ENCODE assay signal across 14 cellular contexts in the genomic region with DNA sequence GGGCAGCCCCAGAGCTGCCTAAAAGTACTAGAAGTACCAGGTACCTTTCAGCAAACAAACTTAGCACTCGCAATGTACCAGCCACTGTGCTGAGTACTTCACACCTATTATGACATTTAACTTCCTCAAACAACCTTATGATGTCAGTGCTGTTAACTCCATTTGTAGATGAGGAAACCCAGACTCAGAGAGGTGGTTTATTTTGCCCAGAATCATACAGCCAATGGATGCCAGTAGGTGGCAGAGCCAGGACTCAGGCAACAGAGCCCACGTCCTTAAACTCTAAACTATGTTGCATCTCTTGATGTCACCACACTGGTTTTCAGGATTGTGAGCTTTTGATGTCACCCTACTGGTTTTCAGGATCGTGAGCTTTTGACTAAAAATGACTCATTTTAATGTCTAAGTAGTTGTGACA.
A peak's percentile ranks its signal among the peaks of the same experiment; 100 is the strongest.
DNase-seq lines count a peak whose midpoint lies in the region; ATAC-seq and TF ChIP-seq lines count a peak whose summit lies in the region.
"Had no signal": no experiment of that assay in that cellular context is flagged by ENCODE, and none has a peak within 500 bp of the region (broad histone marks: within the 10 kb centered on the region; RNA-seq: fewer than 3 reads in every experiment).

No MANE protein-coding gene starts in this region.

- H3K4me3 ChIP-seq in SK-N-SH (ENCODE audit: low read depth in 2 of 2, low read length in 1 of 2): no peak overlapping the region
- no peak overlapping the region for H3K4me3 ChIP-seq in Loucy (ENCODE audit: low read length, poor library complexity, severe bottlenecking)
- H3K4me3 ChIP-seq: A549, spleen, testis had no signal

- no peaks in the 10 kb centered on the region; the same call in 1 of the 2 replicates for H3K27me3 ChIP-seq in SK-N-SH (ENCODE audit: insufficient read depth)
- H3K27me3 ChIP-seq in Loucy (ENCODE audit: insufficient read depth, low read length, poor library complexity, severe bottlenecking): no peaks in the 10 kb centered on the region
- H3K27me3 ChIP-seq: spleen, testis had no signal

- TF ChIP-seq CTCF in SK-N-SH (IDR thresholded peaks at IDR 0.05) (peak; percentile 15; the same call in 1 of the 2 replicates), Loucy (conservative IDR thresholded peaks at IDR 0.05; ENCODE audit: low read length) (peak; percentile 57)

- no peak overlapping the region for H2AFZ ChIP-seq in SK-N-SH (ENCODE audit: low read depth)
- no peak overlapping the region for H2AFZ ChIP-seq in Loucy (ENCODE audit: low read length)

- H3K27ac ChIP-seq in SK-N-SH (ENCODE audit: low read depth in 2 of 2, low read length in 1 of 2): no peak overlapping the region
- H3K27ac ChIP-seq: A549, spleen, testis had no signal

- H3K9me2 ChIP-seq in SK-N-SH (no peaks in the 10 kb centered on the region), Loucy (replicated peaks; ENCODE audit: low read depth, low read length) (no peaks in the 10 kb centered on the region)

- ATAC-seq in SK-N-SH treated with all-trans-retinoic acid at 6 μM for 48 hours (no peak), HG03469 (IDR thresholded peaks at IDR 0.05; ENCODE audit: unreplicated experiment) (no peak), HG02884 (IDR thresholded peaks at IDR 0.05; ENCODE audit: unreplicated experiment) (no peak)
- peak; percentile 74 to 83 for ATAC-seq in natural killer cell treated with Interleukin-12 subunit alpha and Interleukin-12 subunit beta and Interleukin-15 and Interleukin-18, amount 100 ng/mL, for 72 hours
- ATAC-seq: A549, HepG2 had no signal

- 11% methylated on average over 3 of the region's 3 CpGs for WGBS in SK-N-SH (ENCODE audit: low lambda C conversion rate)

- POLR2A ChIA-PET in SK-N-SH (lab: Yijun Ruan, JAX): no interaction called here

- CTCF ChIA-PET in SK-N-SH (lab: Yijun Ruan, JAX): no interaction called here

- H3K4me2 ChIP-seq in SK-N-SH: no peak overlapping the region
- H3K4me2 ChIP-seq in Loucy (ENCODE audit: low read depth, low read length, poor library complexity, severe bottlenecking): no peak overlapping the region
- H3K4me2 ChIP-seq: A549 had no signal

- no peak for TF ChIP-seq EP300 in SK-N-SH (IDR thresholded peaks at IDR 0.05; ENCODE audit: borderline replicate concordance in 1 of 2, low read depth in 1 of 2, low read length in 1 of 2)

- no peaks in the 10 kb centered on the region for H4K20me1 ChIP-seq in SK-N-SH (ENCODE audit: insufficient read depth)
- peaks cover 4% of the 10 kb centered on the region for H4K20me1 ChIP-seq in Loucy (ENCODE audit: insufficient read depth, low read length, poor library complexity, severe bottlenecking)

- no peak for TF ChIP-seq RAD21 in SK-N-SH (IDR thresholded peaks at IDR 0.05; ENCODE audit: low read length)

- H3K27ac Mint-ChIP-seq in natural killer cell treated with Interleukin-12 subunit alpha and Interleukin-12 subunit beta and Interleukin-15 and Interleukin-18, amount 100 ng/mL, for 72 hours: no peak overlapping the region

- DNase-seq in SK-N-SH (no peak), UCSD-AML1 (lab: John Stamatoyannopoulos, UW; ENCODE audit: unreplicated experiment) (peak; percentile 17), NCI-H526 treated with DMSO at 0.1 percent for 48 hours (lab: John Stamatoyannopoulos, UW) (no peak)
- DNase-seq in natural killer cell treated with Interleukin-12 subunit alpha and Interleukin-12 subunit beta and Interleukin-15 and Interleukin-18, amount 100 ng/mL, for 72 hours (ENCODE audit: low spot score): no peak
- DNase-seq: NCI-H1694, NCI-H82, spleen, testis had no signal

- no peak overlapping the region for H3K9ac ChIP-seq in SK-N-SH
- H3K9ac ChIP-seq in Loucy (ENCODE audit: low read depth, low read length, poor library complexity, severe bottlenecking): no peak overlapping the region

- H3K4me1 ChIP-seq in SK-N-SH (ENCODE audit: control insufficient read depth in 1 of 2, insufficient read depth in 2 of 2, low read depth in 1 of 2, low read length in 1 of 2) (peaks cover 0 to 2% of the 10 kb centered on the region in 2 experiments; a peak in 1 of 4 replicates), Loucy (ENCODE audit: insufficient read depth, low read length, poor library complexity, severe bottlenecking) (peaks cover 39% of the 10 kb centered on the region)
- H3K4me1 ChIP-seq: A549, testis had no signal

- H3K36me3 ChIP-seq in SK-N-SH (replicated peaks in 1 of 2; ENCODE audit: control insufficient read depth in 1 of 2, insufficient read depth in 2 of 2, low read length in 1 of 2): no peaks in the 10 kb centered on the region
- peaks cover 44% of the 10 kb centered on the region for H3K36me3 ChIP-seq in Loucy (ENCODE audit: insufficient read depth, low read length)
- H3K36me3 ChIP-seq: spleen had no signal

- peaks cover 0 to 7% of the 10 kb centered on the region in 2 donors for H3K27me3 Mint-ChIP-seq in natural killer cell treated with Interleukin-12 subunit alpha and Interleukin-12 subunit beta and Interleukin-15 and Interleukin-18, amount 100 ng/mL, for 72 hours

- H3K79me2 ChIP-seq in SK-N-SH (ENCODE audit: insufficient read depth): no peaks in the 10 kb centered on the region
- peaks cover 60% of the 10 kb centered on the region for H3K79me2 ChIP-seq in Loucy (ENCODE audit: insufficient read depth, low read length)

- peaks cover 9% of the 10 kb centered on the region in 2 donors for H3K4me1 Mint-ChIP-seq in natural killer cell treated with Interleukin-12 subunit alpha and Interleukin-12 subunit beta and Interleukin-15 and Interleukin-18, amount 100 ng/mL, for 72 hours (ENCODE audit: low read depth in 2 of 2)

- no peaks in the 10 kb centered on the region for H3K36me3 Mint-ChIP-seq in natural killer cell treated with Interleukin-12 subunit alpha and Interleukin-12 subunit beta and Interleukin-15 and Interleukin-18, amount 100 ng/mL, for 72 hours

- H3K9me3 ChIP-seq in SK-N-SH (no peaks in the 10 kb centered on the region), Loucy (ENCODE audit: insufficient read depth, low read depth, low read length) (no peaks in the 10 kb centered on the region)
- H3K9me3 ChIP-seq: A549, spleen, testis had no signal

- no peaks in the 10 kb centered on the region for H3K9me3 Mint-ChIP-seq in natural killer cell treated with Interleukin-12 subunit alpha and Interleukin-12 subunit beta and Interleukin-15 and Interleukin-18, amount 100 ng/mL, for 72 hours

- H3F3A ChIP-seq in SK-N-SH (replicated peaks; ENCODE audit: insufficient read depth) (no peaks in the 10 kb centered on the region), Loucy (ENCODE audit: low read depth) (no peaks in the 10 kb centered on the region)

- no peak overlapping the region for H3K4me3 Mint-ChIP-seq in natural killer cell treated with Interleukin-12 subunit alpha and Interleukin-12 subunit beta and Interleukin-15 and Interleukin-18, amount 100 ng/mL, for 72 hours

TF ChIP-seq in SK-N-SH, 30 proteins besides CTCF, POLR2A, EP300 and RAD21:
- TF ChIP-seq MXI1 (IDR thresholded peaks at IDR 0.05; ENCODE audit: low read depth, low read length) (no peak), GABPA (IDR thresholded peaks at IDR 0.05; ENCODE audit: low read depth) (no peak), RXRA (IDR thresholded peaks at IDR 0.05; ENCODE audit: borderline replicate concordance, low read depth) (no peak), POLR2AphosphoS5 (IDR thresholded peaks at IDR 0.05; ENCODE audit: low read depth, low read length) (no peak), ELF1 (IDR thresholded peaks at IDR 0.05) (no peak), NRF1 (IDR thresholded peaks at IDR 0.05; ENCODE audit: low read depth, low read length) (no peak), TCF12 (IDR thresholded peaks at IDR 0.05) (no peak), JUND (IDR thresholded peaks at IDR 0.05) (no peak), TAF1 (IDR thresholded peaks at IDR 0.05; ENCODE audit: borderline replicate concordance, low read depth, low read length) (no peak), CHD2 (IDR thresholded peaks at IDR 0.05; ENCODE audit: low read length, partially characterized antibody) (no peak), RCOR1 (IDR thresholded peaks at IDR 0.05; ENCODE audit: low read length) (no peak)
- TF ChIP-seq, protein P1, sequence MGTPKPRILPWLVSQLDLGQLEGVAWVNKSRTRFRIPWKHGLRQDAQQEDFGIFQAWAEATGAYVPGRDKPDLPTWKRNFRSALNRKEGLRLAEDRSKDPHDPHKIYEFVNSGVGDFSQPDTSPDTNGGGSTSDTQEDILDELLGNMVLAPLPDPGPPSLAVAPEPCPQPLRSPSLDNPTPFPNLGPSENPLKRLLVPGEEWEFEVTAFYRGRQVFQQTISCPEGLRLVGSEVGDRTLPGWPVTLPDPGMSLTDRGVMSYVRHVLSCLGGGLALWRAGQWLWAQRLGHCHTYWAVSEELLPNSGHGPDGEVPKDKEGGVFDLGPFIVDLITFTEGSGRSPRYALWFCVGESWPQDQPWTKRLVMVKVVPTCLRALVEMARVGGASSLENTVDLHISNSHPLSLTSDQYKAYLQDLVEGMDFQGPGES (IDR thresholded peaks at IDR 0.05; ENCODE audit: low read depth, low read length): no peak

TF ChIP-seq in SK-N-SH treated with all-trans-retinoic acid at 6 μM for 48 hours, 23 proteins besides CTCF, POLR2A, EP300 and RAD21 (continues in another document):
- TF ChIP-seq BACH2 (CRISPR knock-in tag; IDR thresholded peaks at IDR 0.05; ENCODE audit: borderline replicate concordance) (no peak), GLIS3 (CRISPR knock-in tag; IDR thresholded peaks at IDR 0.05) (no peak), ZNF8 (CRISPR knock-in tag; IDR thresholded peaks at IDR 0.05) (no peak), PPARA (CRISPR knock-in tag; IDR thresholded peaks at IDR 0.05; ENCODE audit: borderline replicate concordance) (no peak), ARNTL (CRISPR knock-in tag; IDR thresholded peaks at IDR 0.05; ENCODE audit: borderline replicate concordance, low read depth) (no peak), TCF4 (CRISPR knock-in tag; IDR thresholded peaks at IDR 0.05; ENCODE audit: borderline replicate concordance) (no peak), TOX (CRISPR knock-in tag; IDR thresholded peaks at IDR 0.05; ENCODE audit: borderline replicate concordance) (no peak), SNAI2 (CRISPR knock-in tag; IDR thresholded peaks at IDR 0.05) (no peak), RARB (CRISPR knock-in tag; IDR thresholded peaks at IDR 0.05) (no peak), ZFP3 (CRISPR knock-in tag; IDR thresholded peaks at IDR 0.05) (no peak), ZNF70 (CRISPR knock-in tag; IDR thresholded peaks at IDR 0.05) (no peak), ZC3H10 (CRISPR knock-in tag; IDR thresholded peaks at IDR 0.05) (no peak)

Comparison
In these comparisons a context has a peak if more than half of its experiments do, and no peak if none do; other contexts are left out.
1. ATAC-seq: peak in natural killer cell treated with Interleukin-12 subunit alpha and Interleukin-12 subunit beta and Interleukin-15 and Interleukin-18, amount 100 ng/mL, for 72 hours (2 of 2); none in SK-N-SH treated with all-trans-retinoic acid at 6 μM for 48 hours (single experiment), HG03469 (single experiment) and HG02884 (single experiment).